ENCODE assay signal across 11 cellular contexts in the genomic region with DNA sequence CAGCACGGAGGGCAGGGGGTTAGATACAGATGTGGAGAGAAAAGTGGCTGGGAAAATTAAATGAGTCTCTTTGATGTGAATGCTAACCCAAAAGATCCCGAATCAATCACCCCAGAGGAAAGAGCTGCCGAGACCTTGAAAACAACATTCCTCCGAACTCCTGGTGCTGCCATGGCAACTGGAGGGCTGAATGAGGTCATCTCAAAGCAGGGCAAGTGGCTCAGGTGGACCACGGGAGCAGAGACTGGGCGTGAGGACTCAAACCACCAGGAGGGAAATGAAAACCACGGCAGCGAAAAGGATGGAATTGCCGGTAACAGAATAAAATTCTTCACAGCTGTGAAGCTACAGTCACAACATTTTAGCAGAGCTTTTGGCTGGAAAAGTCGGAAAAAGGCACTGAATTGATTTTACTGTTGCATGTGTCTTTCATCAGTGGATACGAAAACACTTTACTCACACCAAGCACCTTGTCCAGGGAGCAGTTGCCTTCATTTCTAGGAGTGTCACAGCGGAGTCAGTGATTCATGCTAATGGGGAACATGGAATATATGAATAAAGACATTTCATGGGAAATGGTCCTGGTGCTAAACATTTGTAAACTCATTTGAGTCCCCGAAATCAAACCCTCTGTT. TPM values are rescaled to one million over a fixed set of nuclear protein-coding genes. Genes with fewer than 3 reads are reported as not detected.
DNase-seq lines count a peak whose midpoint lies in the region; TF ChIP-seq lines count a peak whose summit lies in the region.
"Had no signal": no experiment of that assay in that cellular context is flagged by ENCODE, and none has a peak within 500 bp of the region (broad histone marks: within the 10 kb centered on the region; RNA-seq: fewer than 3 reads in every experiment).

No MANE protein-coding gene starts in this region.

- H3K36me3 ChIP-seq in right atrium auricular region, result no peaks in the 10 kb centered on the region
- no peaks in the 10 kb centered on the region for H3K36me3 ChIP-seq in effector memory CD4-positive, alpha-beta T cell (ENCODE audit: control insufficient read depth, insufficient read depth, low read length)
- H3K36me3 ChIP-seq in smooth muscle cell (ENCODE audit: low read depth), result no peaks in the 10 kb centered on the region

- H4K20me1 ChIP-seq in smooth muscle cell (ENCODE audit: low read depth), result no peaks in the 10 kb centered on the region

- H3K27ac Mint-ChIP-seq in mesothelial cell of epicardium, result peak overlapping the region; percentile 35
- H3K27ac Mint-ChIP-seq: activated naive CD4-positive, alpha-beta T cell treated with anti-CD3 and anti-CD28 coated beads, Interleukin-2, amount 50 U/mL, for 24 hours had no signal

- H3K9me3 ChIP-seq in right atrium auricular region (no peaks in the 10 kb centered on the region), smooth muscle cell (replicated peaks; ENCODE audit: low read depth) (peaks cover 4% of the 10 kb centered on the region)
- H3K9me3 ChIP-seq in effector memory CD4-positive, alpha-beta T cell (ENCODE audit: control insufficient read depth, low read length), result no peaks in the 10 kb centered on the region

- no peak overlapping the region for H2AFZ ChIP-seq in smooth muscle cell (ENCODE audit: low read depth)

- no peak overlapping the region for H3K4me2 ChIP-seq in smooth muscle cell

- DNase-seq in AG20443 (ENCODE audit: low spot score) (peak; percentile 88), NCI-H1092 treated with DMSO at 0.1 percent for 48 hours (lab: John Stamatoyannopoulos, UW) (peak; percentile 7), ecto neural progenitor cell (ENCODE audit: low spot score) (peak; percentile 77), mesothelial cell of epicardium (ENCODE audit: low spot score in 2 of 2, unreplicated experiment in 2 of 2) (peak; percentile 27 to 51), right atrium auricular region (ENCODE audit: low spot score) (no peak), smooth muscle cell (lab: John Stamatoyannopoulos, UW; ENCODE audit: unreplicated experiment) (no peak)
- DNase-seq in effector memory CD4-positive, alpha-beta T cell, result no peak
- DNase-seq in activated naive CD4-positive, alpha-beta T cell treated with Interleukin-2 at 50 U/mL for 16 hours, result no peak
- DNase-seq: NCI-H187 treated with DMSO at 0.1 percent for 48 hours had no signal

- H3K27me3 Mint-ChIP-seq in mesothelial cell of epicardium (ENCODE audit: low read depth), result no peaks in the 10 kb centered on the region

- no peaks in the 10 kb centered on the region for H3F3A ChIP-seq in smooth muscle cell (ENCODE audit: low read depth)

- H3K4me3 ChIP-seq in right atrium auricular region (no peak overlapping the region), smooth muscle cell (no peak overlapping the region)
- no peak overlapping the region for H3K4me3 ChIP-seq in effector memory CD4-positive, alpha-beta T cell (ENCODE audit: insufficient read depth, low read depth, low read length, poor library complexity, severe bottlenecking)

- H3K9me3 Mint-ChIP-seq in mesothelial cell of epicardium, result peaks cover 7% of the 10 kb centered on the region
- H3K9me3 Mint-ChIP-seq: activated naive CD4-positive, alpha-beta T cell treated with anti-CD3 and anti-CD28 coated beads, Interleukin-2, amount 50 U/mL, for 24 hours had no signal

- H3K27ac ChIP-seq in right atrium auricular region, result no peak overlapping the region
- H3K27ac ChIP-seq in effector memory CD4-positive, alpha-beta T cell (ENCODE audit: insufficient read depth, low read length, poor library complexity, severe bottlenecking), result no peak overlapping the region
- no peak overlapping the region for H3K27ac ChIP-seq in smooth muscle cell (ENCODE audit: low read depth)

- TF ChIP-seq CTCF in mesothelial cell of epicardium (IDR thresholded peaks at IDR 0.05; ENCODE audit: unreplicated experiment), result no peak
- no peak for TF ChIP-seq CTCF in right atrium auricular region (IDR thresholded peaks at IDR 0.05)
- no peak for TF ChIP-seq CTCF in smooth muscle cell (IDR thresholded peaks at IDR 0.05; ENCODE audit: borderline replicate concordance, insufficient read depth, poor library complexity, severe bottlenecking)

- H3K4me1 ChIP-seq in right atrium auricular region, result no peaks in the 10 kb centered on the region
- no peaks in the 10 kb centered on the region for H3K4me1 ChIP-seq in effector memory CD4-positive, alpha-beta T cell (ENCODE audit: control insufficient read depth, insufficient read depth, low read length, poor library complexity, severe bottlenecking)
- peaks cover 3% of the 10 kb centered on the region for H3K4me1 ChIP-seq in smooth muscle cell (ENCODE audit: low read depth)

- 71% methylated on average over 13 of the region's 13 CpGs for WGBS in smooth muscle cell (ENCODE audit: low lambda C conversion rate)

- no peaks in the 10 kb centered on the region for H3K79me2 ChIP-seq in smooth muscle cell (ENCODE audit: low read depth)

- no peaks in the 10 kb centered on the region for H3K36me3 Mint-ChIP-seq in mesothelial cell of epicardium
- H3K36me3 Mint-ChIP-seq: activated naive CD4-positive, alpha-beta T cell treated with anti-CD3 and anti-CD28 coated beads, Interleukin-2, amount 50 U/mL, for 24 hours had no signal

- no peaks in the 10 kb centered on the region for H3K27me3 ChIP-seq in right atrium auricular region
- no peaks in the 10 kb centered on the region for H3K27me3 ChIP-seq in effector memory CD4-positive, alpha-beta T cell (replicated peaks; ENCODE audit: control insufficient read depth, insufficient read depth, low read length, poor library complexity, severe bottlenecking)
- no peaks in the 10 kb centered on the region for H3K27me3 ChIP-seq in smooth muscle cell (ENCODE audit: low read depth)

- peaks cover 16% of the 10 kb centered on the region for H3K4me1 Mint-ChIP-seq in mesothelial cell of epicardium
- H3K4me1 Mint-ChIP-seq: activated naive CD4-positive, alpha-beta T cell treated with anti-CD3 and anti-CD28 coated beads, Interleukin-2, amount 50 U/mL, for 24 hours had no signal

- no peak overlapping the region for H3K9ac ChIP-seq in smooth muscle cell (ENCODE audit: low read depth)

- H3K4me3 Mint-ChIP-seq in mesothelial cell of epicardium, result no peak overlapping the region
- H3K4me3 Mint-ChIP-seq: activated naive CD4-positive, alpha-beta T cell treated with anti-CD3 and anti-CD28 coated beads, Interleukin-2, amount 50 U/mL, for 24 hours had no signal

RNA-seq across cellular contexts. Expression of a gene that starts 23.3 kb away (rescaled TPM):
- total RNA-seq in mesothelial cell of epicardium, result not detected in 3 replicates
- total RNA-seq in right atrium auricular region, result not detected
- total RNA-seq in smooth muscle cell, result not detected in 2 replicates
- not detected in 2 replicates for polyA plus RNA-seq in smooth muscle cell
- total RNA-seq: ureter had no signal

Comparison
In these comparisons a context has a peak if more than half of its experiments do, and no peak if none do; other contexts are left out.
1. DNase-seq: peak in AG20443 (single experiment), NCI-H1092 treated with DMSO at 0.1 percent for 48 hours (single experiment), ecto neural progenitor cell (single experiment) and mesothelial cell of epicardium (2 of 2); none in right atrium auricular region (single experiment), effector memory CD4-positive, alpha-beta T cell (0 of 3), smooth muscle cell (single experiment) and activated naive CD4-positive, alpha-beta T cell treated with Interleukin-2 at 50 U/mL for 16 hours (single experiment).